23 cellular contexts compared by ENCODE assay signal in genomic region chr13:50012396-50013169, GRCh38. TPM values are rescaled to one million over a fixed set of nuclear protein-coding genes. Genes with fewer than 3 reads are reported as not detected.
DNase-seq lines count a peak whose midpoint lies in the region; ATAC-seq, FAIRE-seq and TF ChIP-seq lines count a peak whose summit lies in the region.
"Had no signal": no experiment of that assay in that cellular context is flagged by ENCODE, and none has a peak within 500 bp of the region (broad histone marks: within the 10 kb centered on the region; RNA-seq: fewer than 3 reads in every experiment).

No MANE protein-coding gene starts in this region.

- no peak overlapping the region for H3K4me3 Mint-ChIP-seq in IgD-negative memory B cell
- no peak overlapping the region for H3K4me3 Mint-ChIP-seq in naive thymus-derived CD8-positive, alpha-beta T cell
- H3K4me3 Mint-ChIP-seq: activated CD4-positive, alpha-beta T cell treated with anti-CD3 and anti-CD28 coated beads, Interleukin-2, amount 10 ng/mL, durations not matched to agents 24 days and 14 days; endodermal cell; neural progenitor cell had no signal

- ATAC-seq in naive thymus-derived CD8-positive, alpha-beta T cell, result no peak
- ATAC-seq: Right ventricle myocardium inferior had no signal

- peaks cover 8% of the 10 kb centered on the region for H3K36me3 Mint-ChIP-seq in IgD-negative memory B cell
- H3K36me3 Mint-ChIP-seq in naive thymus-derived CD8-positive, alpha-beta T cell, result peaks cover 15 to 51% (median 46%) of the 10 kb centered on the region in 3 donors

- peak; percentile 16 for DNase-seq in AG10803 (ENCODE audit: low read depth)
- no peak for DNase-seq in naive thymus-derived CD8-positive, alpha-beta T cell
- DNase-seq in CD1c-positive myeloid dendritic cell (ENCODE audit: extremely low spot score), result no peak
- no peak for DNase-seq in kidney
- no peak for DNase-seq in H54 (ENCODE audit: insufficient read length, low spot score)
- DNase-seq in mucosa of gallbladder (ENCODE audit: low spot score), result no peak
- DNase-seq: activated CD4-positive, alpha-beta T cell treated with anti-CD3 and anti-CD28 coated beads, Interleukin-2, amount 10 ng/mL, durations not matched to agents 24 days and 14 days; activated effector memory CD4-positive, alpha-beta T cell treated with Interleukin-2 at 50 U/mL for 16 hours; amygdala; COR-L47; endodermal cell; Karpas-422; mesenchymal stem cell; NCI-H1105 treated with DMSO at 0.1 percent for 48 hours; NCI-H2081 treated with DMSO at 0.1 percent for 48 hours; NCI-H524; thyroid gland had no signal

- H3K36me3 ChIP-seq in kidney (ENCODE audit: control insufficient read depth in 1 of 2, insufficient read depth in 2 of 2, low read length in 2 of 2), result peaks cover 7 to 14% of the 10 kb centered on the region in 2 donors

- H3K4me1 ChIP-seq in kidney (ENCODE audit: control insufficient read depth in 1 of 2, insufficient read depth in 1 of 2, low read depth in 1 of 2, low read length in 2 of 2), result peaks cover 0 to 7% of the 10 kb centered on the region in 2 donors
- H3K4me1 ChIP-seq: thyroid gland had no signal

- no peak for TF ChIP-seq CTCF in AG10803 (conservative IDR thresholded peaks at IDR 0.05; ENCODE audit: low read length)
- no peak for TF ChIP-seq CTCF in kidney (IDR thresholded peaks at IDR 0.05; ENCODE audit: borderline replicate concordance, extremely low read depth, insufficient read depth)

- H3K4me3 ChIP-seq in AG10803 (ENCODE audit: low read length) (no peak overlapping the region), kidney (ENCODE audit: low read length in 2 of 2) (no peak overlapping the region)
- H3K4me3 ChIP-seq: hepatocyte, neural progenitor cell, thyroid gland had no signal

- peak overlapping the region in 2 of 3 donors; percentile 20 to 86 for H3K27ac Mint-ChIP-seq in IgD-negative memory B cell
- H3K27ac Mint-ChIP-seq in naive thymus-derived CD8-positive, alpha-beta T cell, result peak overlapping the region in 6 of 10 donors; percentile 7 to 68 (median 29)
- H3K27ac Mint-ChIP-seq: activated CD4-positive, alpha-beta T cell treated with anti-CD3 and anti-CD28 coated beads, Interleukin-2, amount 10 ng/mL, durations not matched to agents 24 days and 14 days; endodermal cell; neural progenitor cell had no signal

- H3K9ac ChIP-seq in kidney (ENCODE audit: low read length in 2 of 2), result no peak overlapping the region
- H3K9ac ChIP-seq: neural progenitor cell had no signal

- intact Hi-C loops in kidney (cut with DNase I), result no loop called here

- no peaks in the 10 kb centered on the region for H3K27me3 Mint-ChIP-seq in IgD-negative memory B cell
- no peaks in the 10 kb centered on the region for H3K27me3 Mint-ChIP-seq in naive thymus-derived CD8-positive, alpha-beta T cell
- H3K27me3 Mint-ChIP-seq: activated CD4-positive, alpha-beta T cell treated with anti-CD3 and anti-CD28 coated beads, Interleukin-2, amount 10 ng/mL, durations not matched to agents 24 days and 14 days had no signal

- H3K4me1 Mint-ChIP-seq in IgD-negative memory B cell, result peaks cover 10 to 34% (median 21%) of the 10 kb centered on the region in 3 donors
- H3K4me1 Mint-ChIP-seq in naive thymus-derived CD8-positive, alpha-beta T cell, result peaks cover 4 to 42% (median 33%) of the 10 kb centered on the region in 4 donors
- H3K4me1 Mint-ChIP-seq: neural progenitor cell had no signal

- POLR2A ChIA-PET in naive thymus-derived CD8-positive, alpha-beta T cell (lab: Charles Lee), result no interaction called here

- no peaks in the 10 kb centered on the region for H3K9me3 Mint-ChIP-seq in IgD-negative memory B cell
- H3K9me3 Mint-ChIP-seq in naive thymus-derived CD8-positive, alpha-beta T cell, result no peaks in the 10 kb centered on the region
- H3K9me3 Mint-ChIP-seq: activated CD4-positive, alpha-beta T cell treated with anti-CD3 and anti-CD28 coated beads, Interleukin-2, amount 10 ng/mL, durations not matched to agents 24 days and 14 days; neural progenitor cell had no signal

- H3K27ac ChIP-seq in cingulate gyrus (ENCODE audit: low read depth, low read length) (peak overlapping the region; percentile 87), kidney (ENCODE audit: low read depth in 2 of 2, low read length in 2 of 2) (no peak overlapping the region)
- H3K27ac ChIP-seq: hepatocyte, neural progenitor cell, thyroid gland had no signal

- no peak for TF ChIP-seq POLR2A in H54 (IDR thresholded peaks at IDR 0.05; ENCODE audit: low read depth, low read length)

- no peaks in the 10 kb centered on the region for H3K9me3 ChIP-seq in kidney (ENCODE audit: control insufficient read depth in 1 of 2, low read length in 2 of 2)
- H3K9me3 ChIP-seq: thyroid gland had no signal

- FAIRE-seq in kidney (lab: Jason Lieb, UNC), result no peak
- FAIRE-seq in H54 (lab: Jason Lieb, UNC), result no peak

RNA-seq across cellular contexts. Expression of gene KCNRG, which starts 2.7 kb away (rescaled TPM):
- polyA plus RNA-seq in IgD-negative memory B cell, result 0.80 TPM
- total RNA-seq in naive thymus-derived CD8-positive, alpha-beta T cell, result 1 to 10 TPM in 1 of 2 experiments, under 1 TPM in 1; 0.73 to 1.5 TPM
- under 1 TPM; 0.30 to 0.36 (median 0.31) TPM for polyA plus RNA-seq in naive thymus-derived CD8-positive, alpha-beta T cell
- 0.69 TPM for total RNA-seq in kidney
- 0.34 TPM for polyA plus RNA-seq in kidney (ENCODE audit: insufficient read depth, low read depth, low replicate concordance)
- total RNA-seq in mucosa of gallbladder, result 0.26 TPM
- total RNA-seq: activated CD4-positive, alpha-beta T cell treated with anti-CD3 and anti-CD28 coated beads, Interleukin-2, amount 10 ng/mL, durations not matched to agents 24 days and 14 days; kidney epithelial cell had no signal

RNA-seq across cellular contexts. Expression of gene TRIM13, which starts 15.7 kb away (rescaled TPM):
- polyA plus RNA-seq in IgD-negative memory B cell (27.6 TPM), kidney (ENCODE audit: insufficient read depth, low read depth, low replicate concordance) (28.2 TPM)
- 10 to 100 TPM; 17.9 to 21.0 TPM for total RNA-seq in naive thymus-derived CD8-positive, alpha-beta T cell
- 1 to 10 TPM; 7.3 to 8.5 (median 7.5) TPM for polyA plus RNA-seq in naive thymus-derived CD8-positive, alpha-beta T cell
- total RNA-seq in kidney (29.9 TPM), mucosa of gallbladder (25.5 TPM)
